33 cellular contexts compared by ENCODE assay signal in genomic region chr4:80446664-80447063, GRCh38.
DNase-seq lines count a peak whose midpoint lies in the region; ATAC-seq, FAIRE-seq and TF ChIP-seq lines count a peak whose summit lies in the region.
"Had no signal": no experiment of that assay in that cellular context is flagged by ENCODE, and none has a peak within 500 bp of the region (broad histone marks: within the 10 kb centered on the region; RNA-seq: fewer than 3 reads in every experiment).

No MANE protein-coding gene starts in this region.

- no peak overlapping the region for H3K4ac ChIP-seq in H9 (ENCODE audit: low read depth, low read length)

- peaks cover 22% of the 10 kb centered on the region for H3K9me3 Mint-ChIP-seq in HFFc6
- H3K9me3 Mint-ChIP-seq in H9, result peaks cover 13 to 15% of the 10 kb centered on the region in 2 experiments

- H3T11ph ChIP-seq in H9 (ENCODE audit: low read length), result no peak overlapping the region

- H3K4me1 Mint-ChIP-seq in HFFc6 (ENCODE audit: low read depth) (peaks cover 21% of the 10 kb centered on the region), H9 (peaks cover 3% of the 10 kb centered on the region in 2 experiments; a peak in 1 of 4 replicates)
- H3K4me1 Mint-ChIP-seq: activated B cell treated with CpG ODN at 0.5 μM for 24 hours, immature natural killer cell, mesothelial cell of epicardium, naive B cell had no signal

- no peak overlapping the region for H2BK20ac ChIP-seq in H9 (ENCODE audit: low read depth, low read length, poor library complexity, severe bottlenecking)

- no peak overlapping the region for H3K4me3 ChIP-seq in AG10803 (ENCODE audit: low read length)
- no peak overlapping the region for H3K4me3 ChIP-seq in bronchial epithelial cell (ENCODE audit: low read depth, low read length)
- H3K4me3 ChIP-seq: esophagus muscularis mucosa, left ventricle myocardium inferior, Peyer's patch, upper lobe of left lung had no signal

- TF ChIP-seq CTCF in AG10803 (conservative IDR thresholded peaks at IDR 0.05; ENCODE audit: low read length), result no peak
- no peak for TF ChIP-seq CTCF in HFFc6 (IDR thresholded peaks at IDR 0.05)
- no peak for TF ChIP-seq CTCF in bronchial epithelial cell (IDR thresholded peaks at IDR 0.05; ENCODE audit: insufficient read depth, low read length, severe bottlenecking)
- TF ChIP-seq CTCF in H9 (conservative IDR thresholded peaks at IDR 0.05), result no peak

- H3K4me1 ChIP-seq in H9 (ENCODE audit: insufficient read depth, low read length), result no peaks in the 10 kb centered on the region
- H3K4me1 ChIP-seq: esophagus muscularis mucosa, left ventricle myocardium inferior, Peyer's patch, upper lobe of left lung had no signal

- no peak overlapping the region for H3K18ac ChIP-seq in H9 (ENCODE audit: insufficient read length, low read depth, low read length)

- H3K27me3 Mint-ChIP-seq in HFFc6 (ENCODE audit: insufficient read depth) (no peaks in the 10 kb centered on the region; the same call in 1 of the 2 replicates), H9 (ENCODE audit: low read depth) (no peaks in the 10 kb centered on the region; the same call in 1 of the 2 replicates)
- H3K27me3 Mint-ChIP-seq: activated B cell treated with CpG ODN at 0.5 μM for 24 hours, naive B cell had no signal

- no peak overlapping the region for H2BK12ac ChIP-seq in H9 (ENCODE audit: insufficient read length, low read depth, low read length)

- WGBS in H9 (ENCODE audit: extremely low coverage, insufficient read length, low lambda C conversion rate), result no CpG with 5 or more reads among the region's 1 CpG

- ATAC-seq in GM19023 (IDR thresholded peaks at IDR 0.05; ENCODE audit: unreplicated experiment), result no peak

- no peak overlapping the region for H3K4me2 ChIP-seq in H9 (ENCODE audit: insufficient read depth, insufficient read length, low read length)

- H3K14ac ChIP-seq in H9 (ENCODE audit: insufficient read depth, low read length), result no peak overlapping the region

- H3K36me3 ChIP-seq in bronchial epithelial cell (ENCODE audit: control insufficient read depth, insufficient read depth, low read length), result no peaks in the 10 kb centered on the region
- H3K36me3 ChIP-seq: esophagus muscularis mucosa, left ventricle myocardium inferior, Peyer's patch, upper lobe of left lung had no signal

- no peak overlapping the region for H4K91ac ChIP-seq in H9 (ENCODE audit: insufficient read length, low read depth, low read length)

- H3K56ac ChIP-seq in H9 (ENCODE audit: insufficient read length, low read depth, low read length), result no peak overlapping the region

- no peak overlapping the region for H3K27ac ChIP-seq in H9 (ENCODE audit: insufficient read length, low read depth, low read length)
- H3K27ac ChIP-seq: C4-2B, esophagus muscularis mucosa, left ventricle myocardium inferior, Peyer's patch, upper lobe of left lung had no signal

- no peaks in the 10 kb centered on the region for H3K23me2 ChIP-seq in H9 (ENCODE audit: insufficient read length, low read depth, low read length, poor library complexity, severe bottlenecking)

- no peak overlapping the region for H4K8ac ChIP-seq in H9 (replicated peaks; ENCODE audit: insufficient read length, low read depth, low read length)

- H2BK15ac ChIP-seq in H9 (ENCODE audit: low read depth, low read length), result no peak overlapping the region

- peak overlapping the region; percentile 16 for H3K27ac Mint-ChIP-seq in HFFc6
- H3K27ac Mint-ChIP-seq in H9, result no peak overlapping the region
- H3K27ac Mint-ChIP-seq: activated B cell treated with CpG ODN at 0.5 μM for 24 hours; activated naive CD4-positive, alpha-beta T cell treated with anti-CD3 and anti-CD28 coated beads for 36 hours; activated T-helper 1 cell treated with anti-CD3 and anti-CD28 coated beads, Interleukin-12 subunit alpha, Interleukin-12 subunit beta, Interleukin-2, Interleukin-4 antibody, amounts not matched to agents 30 ng/mL and 10 ng/mL and 1 ng/mL, durations not matched to agents 14 hours and 24 hours and 36 hours; immature natural killer cell; mesothelial cell of epicardium; naive B cell had no signal

- H3K79me2 ChIP-seq in H9 (ENCODE audit: insufficient read depth, low read length), result no peaks in the 10 kb centered on the region

- H2BK120ac ChIP-seq in H9 (ENCODE audit: low read depth, low read length, poor library complexity, severe bottlenecking), result no peak overlapping the region

- H3K36me3 Mint-ChIP-seq in HFFc6 (ENCODE audit: low read depth), result peaks cover 21% of the 10 kb centered on the region
- H3K36me3 Mint-ChIP-seq in H9 (ENCODE audit: insufficient read depth in 1 of 3, low read depth in 3 of 3), result peaks cover 2 to 7% (median 6%) of the 10 kb centered on the region in 3 experiments; a peak in 6 of 7 replicates
- H3K36me3 Mint-ChIP-seq: mesothelial cell of epicardium, naive B cell had no signal

- H2AFZ ChIP-seq in H9 (ENCODE audit: low read length), result no peak overlapping the region

- H2AK5ac ChIP-seq in H9 (ENCODE audit: insufficient read length, low read length), result no peak overlapping the region

- H3K9me3 ChIP-seq in H9 (ENCODE audit: control insufficient read depth, low read depth, low read length), result no peaks in the 10 kb centered on the region
- H3K9me3 ChIP-seq: Peyer's patch, upper lobe of left lung had no signal

- no peak for FAIRE-seq in bronchial epithelial cell (lab: Jason Lieb, UNC)
- FAIRE-seq: colon, GM19239, H54, HTR-8/SVneo, small intestine had no signal

- H3K27me3 ChIP-seq in bronchial epithelial cell (ENCODE audit: control insufficient read depth, insufficient read depth, low read length) (no peaks in the 10 kb centered on the region), H9 (ENCODE audit: insufficient read depth, low read length) (no peaks in the 10 kb centered on the region)
- H3K27me3 ChIP-seq: esophagus muscularis mucosa, Peyer's patch, upper lobe of left lung had no signal

- peak; percentile 76 for DNase-seq in AG10803 (ENCODE audit: low read depth)
- DNase-seq in HFFc6, result peak; percentile 12
- peak; percentile 66 for DNase-seq in bronchial epithelial cell (ENCODE audit: low read depth)
- peak; percentile 87 for DNase-seq in kidney tubule cell (ENCODE audit: low spot score)
- DNase-seq in H9, result no peak
- DNase-seq in GF-D8 (lab: John Stamatoyannopoulos, UW), result no peak
- no peak for DNase-seq in anterior cingulate cortex (lab: John Stamatoyannopoulos, UW)
- DNase-seq: activated B cell treated with CpG ODN at 0.5 μM for 24 hours; activated CD4-positive, alpha-beta T cell treated with anti-CD3 and anti-CD28 coated beads, Interleukin-2, amount 50 U/mL, for 4 hours; activated naive CD4-positive, alpha-beta T cell treated with anti-CD3 and anti-CD28 coated beads for 36 hours; amniotic stem cell; effector memory CD4-positive, alpha-beta T cell; hypothalamus; immature natural killer cell; KG1; left ventricle myocardium inferior; naive B cell; NCI-H1417; NCI-H2029 treated with DMSO at 0.1 percent for 48 hours; nucleus accumbens; Peyer's patch; small intestine; stimulated activated CD4-positive, alpha-beta T cell treated with anti-CD3 and anti-CD28 coated beads, Interleukin-2, amount 100 ng/mL, for 24 hours had no signal

- no peak overlapping the region for H2BK5ac ChIP-seq in H9 (ENCODE audit: insufficient read length, low read length)

- no peak overlapping the region for H3K4me3 Mint-ChIP-seq in HFFc6
- no peak overlapping the region for H3K4me3 Mint-ChIP-seq in H9
- H3K4me3 Mint-ChIP-seq: activated B cell treated with CpG ODN at 0.5 μM for 24 hours; activated naive CD4-positive, alpha-beta T cell treated with anti-CD3 and anti-CD28 coated beads for 36 hours; activated T-helper 1 cell treated with anti-CD3 and anti-CD28 coated beads, Interleukin-12 subunit alpha, Interleukin-12 subunit beta, Interleukin-2, Interleukin-4 antibody, amounts not matched to agents 30 ng/mL and 10 ng/mL and 1 ng/mL, durations not matched to agents 14 hours and 24 hours and 36 hours; immature natural killer cell; mesothelial cell of epicardium; naive B cell had no signal

- no peak overlapping the region for H3K9ac ChIP-seq in H9 (ENCODE audit: extremely low read depth, insufficient read length, low read length)

- no peak overlapping the region for H3K23ac ChIP-seq in H9 (ENCODE audit: insufficient read length, low read depth, low read length)

- no peak overlapping the region for H4K5ac ChIP-seq in H9 (ENCODE audit: insufficient read length, low read depth, low read length)

- no peaks in the 10 kb centered on the region for H3K79me1 ChIP-seq in H9 (ENCODE audit: insufficient read depth, low read depth, low read length, poor library complexity, severe bottlenecking)

- H4K20me1 ChIP-seq in H9 (ENCODE audit: control insufficient read depth, insufficient read depth, insufficient read length), result no peaks in the 10 kb centered on the region

Comparison
In these comparisons a context has a peak if more than half of its experiments do, and no peak if none do; other contexts are left out.
1. DNase-seq: peak in AG10803 (single experiment), HFFc6 (single experiment), bronchial epithelial cell (single experiment) and kidney tubule cell (single experiment); none in H9 (single experiment), GF-D8 (single experiment) and anterior cingulate cortex (0 of 58).